ENCODE assay signal across 8 cellular contexts in genomic region chr13:39603424-39603947, GRCh38. TPM values are rescaled to one million over a fixed set of nuclear protein-coding genes. Genes with fewer than 3 reads are reported as not detected.
DNase-seq lines count a peak whose midpoint lies in the region; ATAC-seq, FAIRE-seq and TF ChIP-seq lines count a peak whose summit lies in the region.

No MANE protein-coding gene starts in this region.

- no peak for TF ChIP-seq CTCF in HFF-Myc (IDR thresholded peaks at IDR 0.05; ENCODE audit: low read depth, low read length, missing control alignments)
- no peak for TF ChIP-seq CTCF in HepG2 (CRISPR knock-in tag; IDR thresholded peaks at IDR 0.05)
- TF ChIP-seq CTCF in tibial artery (IDR thresholded peaks at IDR 0.05) = no peak

- no peak for FAIRE-seq in HepG2 (lab: Jason Lieb, UNC)

- H3K36me3 ChIP-seq in HepG2 (replicated peaks in 1 of 2; ENCODE audit: control insufficient read depth in 1 of 2, insufficient read depth in 2 of 2, low read length in 2 of 2) = no peaks in the 10 kb centered on the region
- H3K36me3 ChIP-seq in tibial artery = no peaks in the 10 kb centered on the region

- H3K9ac ChIP-seq in HepG2 (ENCODE audit: insufficient read depth, low read depth, low read length) = no peak overlapping the region

- H4K20me1 ChIP-seq in HepG2 (ENCODE audit: insufficient read depth, low read length) = no peaks in the 10 kb centered on the region

- H3K4me3 ChIP-seq in HFF-Myc (replicated peaks; ENCODE audit: low read depth, low read length) (peak overlapping the region; percentile 83), HepG2 (replicated peaks in 1 of 3; ENCODE audit: insufficient read depth in 1 of 3, low read depth in 2 of 3, low read length in 3 of 3) (peak overlapping the region; percentile 50 to 72 (median 52); a peak in 4 of 6 replicates), tibial artery (peak overlapping the region; percentile 74 to 81)

- H3K4me2 ChIP-seq in HepG2 (ENCODE audit: low read depth, low read length) = peak overlapping the region; percentile 84

- peaks cover 6% of the 10 kb centered on the region for H3K4me1 ChIP-seq in HepG2 (ENCODE audit: insufficient read depth, low read length)
- H3K4me1 ChIP-seq in tibial artery = peaks cover 0 to 42% (median 7%) of the 10 kb centered on the region in 4 donors

- no peak for TF ChIP-seq POLR2A in HepG2 (IDR thresholded peaks at IDR 0.05; ENCODE audit: insufficient read depth in 1 of 2, low read depth in 2 of 2, low read length in 2 of 2)

- intact Hi-C loops in HepG2 (cut with micrococcal nuclease; ENCODE audit: unreplicated experiment) = no loop called here
- intact Hi-C loops in tibial artery (cut with DNase I; ENCODE audit: low total_unique reads) = no loop called here

- POLR2A ChIA-PET in HepG2 (lab: Yijun Ruan, JAX) = no interaction called here

- H3K27ac ChIP-seq in HepG2 (ENCODE audit: extremely low read length, insufficient read depth, low read length) = no peak overlapping the region
- peak overlapping the region; percentile 89 to 91 for H3K27ac ChIP-seq in tibial artery

- WGBS in HepG2 (ENCODE audit: low lambda C conversion rate) = 4% methylated on average over 14 of the region's 15 CpGs

- H3K9me3 ChIP-seq in HepG2 (ENCODE audit: low read length) (no peaks in the 10 kb centered on the region), tibial artery (no peaks in the 10 kb centered on the region)

- DNase-seq in SIG-M5 treated with dmso at 0.1 percent for 504 hours (lab: John Stamatoyannopoulos, UW; ENCODE audit: unreplicated experiment) = peak; percentile 40
- no peak for DNase-seq in SIG-M5 (lab: John Stamatoyannopoulos, UW)
- DNase-seq in HFF-Myc (ENCODE audit: extremely low read depth, low read depth) = no peak
- DNase-seq in NCI-H226 = peak; percentile 11
- DNase-seq in cerebellum (ENCODE audit: low spot score) = peak; percentile 42
- no peak for DNase-seq in HepG2 (ENCODE audit: low spot score)
- DNase-seq in tibial artery = no peak
- DNase-seq in activated CD4-positive, alpha-beta T cell treated with anti-CD3 and anti-CD28 coated beads for 4 hours = no peak

- TF ChIP-seq RAD21 in HepG2 (CRISPR knock-in tag; IDR thresholded peaks at IDR 0.05) = no peak

- CTCF ChIA-PET in HepG2 (lab: Yijun Ruan, JAX; ENCODE audit: low intra/inter-chr PET ratio, low total read pairs) = no interaction called here

- ATAC-seq in HepG2 = peak; percentile 53

- H3K79me2 ChIP-seq in HepG2 (ENCODE audit: insufficient read depth, low read length) = no peaks in the 10 kb centered on the region

- no peak for TF ChIP-seq EP300 in HepG2 (IDR thresholded peaks at IDR 0.05; ENCODE audit: low read depth in 2 of 2, low read length in 2 of 2)
- no peak for TF ChIP-seq EP300 in HepG2 (CRISPR knock-in tag; IDR thresholded peaks at IDR 0.05; ENCODE audit: borderline replicate concordance)

- H3K27me3 ChIP-seq in HepG2 (ENCODE audit: control insufficient read depth in 1 of 2, insufficient read depth in 2 of 2, low read length in 2 of 2) = peaks cover 4 to 43% of the 10 kb centered on the region in 2 experiments; a peak in 4 of 5 replicates
- no peaks in the 10 kb centered on the region for H3K27me3 ChIP-seq in tibial artery

- BruUV-seq in HepG2 (replicated peaks; lab: Mats Ljungman, UMichigan) = no TSS peak

- in situ Hi-C loops in HepG2 (cut with HindIII; ENCODE audit: extremely low pct_ligation_motif_present, low pct_unique_long_range_greater_than_20kb) = loop anchor here (25.0 kb wide), 3 partner anchors 341 to 641 kb away; no protein-coding TSS in a partner anchor

- no peak overlapping the region for H2AFZ ChIP-seq in HepG2 (ENCODE audit: low read length)

TF ChIP-seq in HepG2, 621 proteins besides CTCF, POLR2A, EP300 and RAD21 (continues in another document):
- TF ChIP-seq TARDBP (CRISPR knock-in tag; IDR thresholded peaks at IDR 0.05) (no peak), SAFB2 (CRISPR knock-in tag; IDR thresholded peaks at IDR 0.05; ENCODE audit: borderline replicate concordance, low read depth) (no peak), ZNF496 (CRISPR knock-in tag; IDR thresholded peaks at IDR 0.05; ENCODE audit: insufficient replicate concordance) (no peak), HMGXB3 (CRISPR knock-in tag; IDR thresholded peaks at IDR 0.05; ENCODE audit: borderline replicate concordance) (no peak)

RNA-seq across cellular contexts. Expression of gene LHFPL6, which starts 0.5 kb away (rescaled TPM):
- total RNA-seq in cerebellum = 28.3 TPM
- total RNA-seq in HepG2 (2016; rRNA removed; fragmentation: Illumina TruSeq; extraction: Trizol) = not detected in 2 replicates
- total RNA-seq in HepG2 (2016; cell fraction: cytosol; rRNA removed; fragmentation: Illumina TruSeq; extraction: Trizol; ENCODE audit: low read depth) = not detected in 2 replicates
- total RNA-seq in HepG2 (2016; cell fraction: insoluble cytoplasmic fraction; rRNA removed; fragmentation: Illumina TruSeq; extraction: Trizol) = not detected in 2 replicates
- not detected in 2 replicates for total RNA-seq in HepG2 (2016; cell fraction: membrane; rRNA removed; fragmentation: Illumina TruSeq; extraction: Trizol)
- not detected in 2 replicates for total RNA-seq in HepG2 (2016; cell fraction: nucleus; rRNA removed; fragmentation: Illumina TruSeq; extraction: Trizol)
- not detected in 2 replicates for polyA plus RNA-seq in HepG2 (2011; rRNA removed)
- polyA plus RNA-seq in HepG2 (2011; cell fraction: cytosol; rRNA removed) = 0.03 TPM in 1 of 2 replicates, not detected in the other
- polyA plus RNA-seq in HepG2 (2011; cell fraction: nucleus; rRNA removed) = not detected in 2 replicates
- polyA plus RNA-seq in HepG2 (2012) = not detected in 2 replicates
- polyA plus RNA-seq in HepG2 (2016; cell fraction: cytosol; fragmentation: Illumina TruSeq; extraction: Trizol; ENCODE audit: low read depth) = not detected in 2 replicates
- not detected in 2 replicates for polyA plus RNA-seq in HepG2 (2016; cell fraction: insoluble cytoplasmic fraction; fragmentation: Illumina TruSeq; extraction: Trizol; ENCODE audit: low read depth)
- polyA plus RNA-seq in HepG2 (2016; cell fraction: membrane; fragmentation: Illumina TruSeq; extraction: Trizol; ENCODE audit: low read depth) = not detected in 2 replicates
- not detected in 2 replicates for polyA plus RNA-seq in HepG2 (2016; cell fraction: nucleus; fragmentation: Illumina TruSeq; extraction: Trizol; ENCODE audit: insufficient read depth, low read depth)
- 0.30 TPM in 1 of 2 replicates, not detected in the other for polyA minus RNA-seq in HepG2 (2011; rRNA and poly(A)+ RNA removed; ENCODE audit: low replicate concordance)
- polyA minus RNA-seq in HepG2 (2011; cell fraction: cytosol; rRNA and poly(A)+ RNA removed) = not detected in 2 replicates
- polyA minus RNA-seq in HepG2 (2011; cell fraction: nucleus; rRNA and poly(A)+ RNA removed) = not detected in 2 replicates

RNA-seq across cellular contexts. Expression of gene COG6, which starts 52.0 kb away (rescaled TPM):
- total RNA-seq in cerebellum = 54.7 TPM
- total RNA-seq in HepG2 (2016; rRNA removed; fragmentation: Illumina TruSeq; extraction: Trizol) = 23.5 and 34.7 TPM in 2 replicates
- total RNA-seq in HepG2 (2016; cell fraction: cytosol; rRNA removed; fragmentation: Illumina TruSeq; extraction: Trizol; ENCODE audit: low read depth) = 4.1 and 4.7 TPM in 2 replicates
- total RNA-seq in HepG2 (2016; cell fraction: insoluble cytoplasmic fraction; rRNA removed; fragmentation: Illumina TruSeq; extraction: Trizol) = 21.9 and 30.5 TPM in 2 replicates
- total RNA-seq in HepG2 (2016; cell fraction: membrane; rRNA removed; fragmentation: Illumina TruSeq; extraction: Trizol) = 5.7 and 6.7 TPM in 2 replicates
- total RNA-seq in HepG2 (2016; cell fraction: nucleus; rRNA removed; fragmentation: Illumina TruSeq; extraction: Trizol) = 46.8 and 49.6 TPM in 2 replicates
- polyA plus RNA-seq in HepG2 (2011; rRNA removed) = 17.4 and 26.1 TPM in 2 replicates
- 9.3 and 12.5 TPM in 2 replicates for polyA plus RNA-seq in HepG2 (2011; cell fraction: cytosol; rRNA removed)
- 13.1 and 27.1 TPM in 2 replicates for polyA plus RNA-seq in HepG2 (2011; cell fraction: nucleus; rRNA removed)
- 7.6 and 16.7 TPM in 2 replicates for polyA plus RNA-seq in HepG2 (2012)
- 0.73 and 0.87 TPM in 2 replicates for polyA plus RNA-seq in HepG2 (2016; cell fraction: cytosol; fragmentation: Illumina TruSeq; extraction: Trizol; ENCODE audit: low read depth)
- polyA plus RNA-seq in HepG2 (2016; cell fraction: insoluble cytoplasmic fraction; fragmentation: Illumina TruSeq; extraction: Trizol; ENCODE audit: low read depth) = 22.0 and 24.0 TPM in 2 replicates
- polyA plus RNA-seq in HepG2 (2016; cell fraction: membrane; fragmentation: Illumina TruSeq; extraction: Trizol; ENCODE audit: low read depth) = 2.4 and 2.5 TPM in 2 replicates
- 23.2 and 24.7 TPM in 2 replicates for polyA plus RNA-seq in HepG2 (2016; cell fraction: nucleus; fragmentation: Illumina TruSeq; extraction: Trizol; ENCODE audit: insufficient read depth, low read depth)
- polyA minus RNA-seq in HepG2 (2011; rRNA and poly(A)+ RNA removed; ENCODE audit: low replicate concordance) = 5.1 and 18.3 TPM in 2 replicates
- polyA minus RNA-seq in HepG2 (2011; cell fraction: cytosol; rRNA and poly(A)+ RNA removed) = 34.5 and 43.9 TPM in 2 replicates
- 75.1 and 77.6 TPM in 2 replicates for polyA minus RNA-seq in HepG2 (2011; cell fraction: nucleus; rRNA and poly(A)+ RNA removed)

Comparison
In these comparisons a context has a peak if more than half of its experiments do, and no peak if none do; other contexts are left out.
1. DNase-seq: peak in SIG-M5 treated with dmso at 0.1 percent for 504 hours (single experiment), NCI-H226 (single experiment) and cerebellum (single experiment); none in SIG-M5 (single experiment), HFF-Myc (single experiment), HepG2 (single experiment), tibial artery (0 of 2) and activated CD4-positive, alpha-beta T cell treated with anti-CD3 and anti-CD28 coated beads for 4 hours (0 of 2).
2. RNA of gene LHFPL6, which starts 0.5 kb away (total RNA-seq): 28.3 TPM in cerebellum (single experiment); not detected in HepG2; every median in the first group is over 10 times any median in the second.
3. Peak in every context shown above with its lines, with median percentiles within 50 percentile points of each other: H3K4me3 ChIP-seq.